1 cellular context compared by ENCODE assay signal in genomic region chr1:37763791-37764741, GRCh38.
TF ChIP-seq lines count a peak whose summit lies in the region.

No MANE protein-coding gene starts in this region.

TF ChIP-seq in HepG2, 621 proteins besides CTCF, POLR2A, EP300 and RAD21 (continued from another document and continues in another):
- TF ChIP-seq HNF1A (IDR thresholded peaks at IDR 0.05; ENCODE audit: low read depth) (no peak), HNF1A (CRISPR knock-in tag; IDR thresholded peaks at IDR 0.05; ENCODE audit: borderline replicate concordance) (peak; percentile 52), ZSCAN25 (CRISPR knock-in tag; IDR thresholded peaks at IDR 0.05) (peak; percentile 94), CENPX (CRISPR knock-in tag; IDR thresholded peaks at IDR 0.05) (no peak), ISX (CRISPR knock-in tag; conservative IDR thresholded peaks at IDR 0.05) (peak; percentile 99), AHR (CRISPR knock-in tag; IDR thresholded peaks at IDR 0.05) (peak; percentile 100), FOXP1 (IDR thresholded peaks at IDR 0.05) (no peak), FOXP1 (CRISPR knock-in tag; IDR thresholded peaks at IDR 0.05) (peak; percentile 62), KMT2A (CRISPR knock-in tag; IDR thresholded peaks at IDR 0.05) (peak; percentile 91), ARNT (IDR thresholded peaks at IDR 0.05) (no peak), FUBP1 (CRISPR knock-in tag; IDR thresholded peaks at IDR 0.05; ENCODE audit: borderline replicate concordance) (no peak), NRL (CRISPR knock-in tag; IDR thresholded peaks at IDR 0.05; ENCODE audit: borderline replicate concordance) (peak; percentile 99), CHD2 (IDR thresholded peaks at IDR 0.05; ENCODE audit: low read depth, low read length) (no peak), ZNF737 (CRISPR knock-in tag; IDR thresholded peaks at IDR 0.05; ENCODE audit: borderline replicate concordance) (peak; percentile 99), ZNF530 (CRISPR knock-in tag; IDR thresholded peaks at IDR 0.05; ENCODE audit: low read depth) (peak; percentile 98), MAF1 (CRISPR knock-in tag; IDR thresholded peaks at IDR 0.05; ENCODE audit: borderline replicate concordance) (peak; percentile 99), RBM22 (optimal IDR thresholded peaks at IDR 0.05; ENCODE audit: low read length) (no peak), GZF1 (CRISPR knock-in tag; IDR thresholded peaks at IDR 0.05) (peak; percentile 95), ZNF326 (CRISPR knock-in tag; IDR thresholded peaks at IDR 0.05; ENCODE audit: borderline replicate concordance) (peak; percentile 92; the same call in 1 of the 2 replicates), ZNF256 (CRISPR knock-in tag; conservative IDR thresholded peaks at IDR 0.05) (peak; percentile 100), ELK4 (CRISPR knock-in tag; IDR thresholded peaks at IDR 0.05; ENCODE audit: borderline replicate concordance) (peak; percentile 98; the same call in 1 of the 2 replicates), MTERF4 (CRISPR knock-in tag; IDR thresholded peaks at IDR 0.05) (peak; percentile 99), ZMYM4 (CRISPR knock-in tag; IDR thresholded peaks at IDR 0.05) (peak; percentile 84), ZNF747 (CRISPR knock-in tag; IDR thresholded peaks at IDR 0.05; ENCODE audit: borderline replicate concordance) (peak; percentile 95), ZGPAT (CRISPR knock-in tag; IDR thresholded peaks at IDR 0.05) (peak; percentile 84; the same call in 1 of the 2 replicates), ZSCAN22 (CRISPR knock-in tag; IDR thresholded peaks at IDR 0.05) (peak; percentile 79; the same call in 1 of the 2 replicates), MAFF (IDR thresholded peaks at IDR 0.05; ENCODE audit: low read depth, low read length) (no peak), BCLAF1 (IDR thresholded peaks at IDR 0.05) (no peak), ZNF546 (CRISPR knock-in tag; conservative IDR thresholded peaks at IDR 0.05) (peak; percentile 99), CREM (IDR thresholded peaks at IDR 0.05) (no peak), CREM (CRISPR knock-in tag; IDR thresholded peaks at IDR 0.05) (peak; percentile 80), CAMTA2 (CRISPR knock-in tag; IDR thresholded peaks at IDR 0.05; ENCODE audit: borderline replicate concordance) (peak; percentile 99; the same call in 1 of the 2 replicates), MBD4 (IDR thresholded peaks at IDR 0.05; ENCODE audit: borderline replicate concordance, low read length) (no peak), RNF2 (conservative IDR thresholded peaks at IDR 0.05; ENCODE audit: low read depth) (no peak), JUNB (CRISPR knock-in tag; IDR thresholded peaks at IDR 0.05; ENCODE audit: borderline replicate concordance) (peak; percentile 87), ZIK1 (CRISPR knock-in tag; IDR thresholded peaks at IDR 0.05; ENCODE audit: borderline replicate concordance, low read depth) (peak; percentile 94; the same call in 1 of the 2 replicates), ZNF335 (CRISPR knock-in tag; IDR thresholded peaks at IDR 0.05) (peak; percentile 96), FOSL1 (CRISPR knock-in tag; IDR thresholded peaks at IDR 0.05; ENCODE audit: borderline replicate concordance) (peak; percentile 91), CHCHD3 (CRISPR knock-in tag; IDR thresholded peaks at IDR 0.05) (peak; percentile 98), SIN3A (IDR thresholded peaks at IDR 0.05; ENCODE audit: borderline replicate concordance, low read depth, low read length) (peak; percentile 98), ZBTB37 (CRISPR knock-in tag; IDR thresholded peaks at IDR 0.05) (peak; percentile 91), KDM3A (CRISPR knock-in tag; IDR thresholded peaks at IDR 0.05; ENCODE audit: low read depth) (peak; percentile 92; the same call in 1 of the 2 replicates), RFX1 (IDR thresholded peaks at IDR 0.05) (no peak), CEBPZ (IDR thresholded peaks at IDR 0.05; ENCODE audit: low read length) (no peak), POLR2AphosphoS2 (IDR thresholded peaks at IDR 0.05; ENCODE audit: low read depth, low read length) (no peak), PHF21A (CRISPR knock-in tag; IDR thresholded peaks at IDR 0.05) (no peak), TCF7 (IDR thresholded peaks at IDR 0.05; ENCODE audit: low read depth) (no peak), HDAC2 (CRISPR knock-in tag; IDR thresholded peaks at IDR 0.05) (peak; percentile 92), SALL1 (CRISPR knock-in tag; IDR thresholded peaks at IDR 0.05) (peak; percentile 99), ZNF703 (CRISPR knock-in tag; IDR thresholded peaks at IDR 0.05; ENCODE audit: borderline replicate concordance) (peak; percentile 86; the same call in 1 of the 2 replicates), ZNF432 (CRISPR knock-in tag; IDR thresholded peaks at IDR 0.05; ENCODE audit: borderline replicate concordance) (peak; percentile 94; the same call in 1 of the 2 replicates), ZNF496 (CRISPR knock-in tag; IDR thresholded peaks at IDR 0.05; ENCODE audit: insufficient replicate concordance) (peak; percentile 32)
